In the genomic region with DNA sequence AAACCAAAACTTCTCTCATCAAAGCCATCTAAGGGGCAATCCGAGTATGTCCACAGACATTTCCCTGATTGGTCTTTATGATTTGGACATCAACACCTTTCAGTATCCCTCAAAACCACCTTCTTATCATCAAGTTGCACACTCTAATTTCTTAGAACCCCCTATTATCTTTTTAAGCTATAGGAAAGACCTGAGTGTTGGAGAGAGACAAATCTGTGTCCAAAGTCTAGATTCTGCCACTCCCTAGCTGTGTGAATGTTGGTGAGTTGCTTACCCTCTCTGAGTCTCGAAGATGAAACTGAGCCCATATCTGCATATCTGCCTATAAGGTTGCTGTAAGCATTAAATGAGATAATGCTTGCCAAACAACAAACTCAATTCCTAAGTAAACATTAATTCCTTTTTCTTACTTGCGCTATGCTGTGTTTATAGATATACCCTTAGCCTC, we compare ENCODE assay signal across 24 cellular contexts.
"Had no signal": no experiment of that assay in that cellular context is flagged by ENCODE, and none has a peak within 500 bp of the region (broad histone marks: within the 10 kb centered on the region; RNA-seq: fewer than 3 reads in every experiment).

No MANE protein-coding gene starts in this region.

- H3K36me3 ChIP-seq: breast epithelium, gastrocnemius medialis, transverse colon had no signal

- H3K9me3 Mint-ChIP-seq: activated T-helper 1 cell treated with anti-CD3 and anti-CD28 coated beads, Interleukin-12 subunit alpha, Interleukin-12 subunit beta, Interleukin-2, Interleukin-4 antibody, amounts not matched to agents 30 ng/mL and 10 ng/mL and 1 ng/mL, durations not matched to agents 14 hours and 24 hours and 36 hours; central memory CD8-positive, alpha-beta T cell; mesothelial cell of epicardium; natural killer cell treated with Interleukin-12 subunit alpha and Interleukin-12 subunit beta and Interleukin-15 and Interleukin-18, amount 100 ng/mL, for 72 hours; WTC11 had no signal

- H3K27ac Mint-ChIP-seq: activated naive CD8-positive, alpha-beta T cell; activated T-helper 1 cell treated with anti-CD3 and anti-CD28 coated beads, Interleukin-12 subunit alpha, Interleukin-12 subunit beta, Interleukin-2, Interleukin-4 antibody, amounts not matched to agents 30 ng/mL and 10 ng/mL and 1 ng/mL, durations not matched to agents 14 hours and 24 hours and 36 hours; mesothelial cell of epicardium; natural killer cell treated with Interleukin-12 subunit alpha and Interleukin-12 subunit beta and Interleukin-15 and Interleukin-18, amount 100 ng/mL, for 72 hours; progenitor cell of endocrine pancreas; WTC11 had no signal

- H3K27me3 ChIP-seq: breast epithelium, gastrocnemius medialis, stomach, suprapubic skin, transverse colon had no signal

- DNase-seq: activated CD8-positive, alpha-beta memory T cell treated with anti-CD3 and anti-CD28 coated beads, Interleukin-2, amount 50 U/mL, for 48 hours; activated gamma-delta T cell treated with Interleukin-2 at 50 U/mL for 16 hours; amniotic stem cell; effector memory CD4-positive, alpha-beta T cell; gastrocnemius medialis; head of caudate nucleus; hypothalamus; left ventricle myocardium superior; mammary epithelial cell; stimulated activated CD4-positive, alpha-beta T cell treated with anti-CD3 and anti-CD28 coated beads, Interleukin-4, amount 100 ng/mL, for 24 hours; stomach; T-helper 1 cell; T-helper 9 cell; transverse colon had no signal

- H3K27ac ChIP-seq: breast epithelium, gastrocnemius medialis, stomach, suprapubic skin, transverse colon had no signal

- H3K4me3 ChIP-seq: breast epithelium, gastrocnemius medialis, stomach, suprapubic skin, transverse colon had no signal

- H3K27me3 Mint-ChIP-seq: activated naive CD8-positive, alpha-beta T cell; central memory CD8-positive, alpha-beta T cell; natural killer cell treated with Interleukin-12 subunit alpha and Interleukin-12 subunit beta and Interleukin-15 and Interleukin-18, amount 100 ng/mL, for 72 hours; progenitor cell of endocrine pancreas had no signal

- H3K9me3 ChIP-seq: breast epithelium, gastrocnemius medialis, stomach, suprapubic skin, transverse colon had no signal

- H3K4me1 ChIP-seq: breast epithelium, suprapubic skin, transverse colon had no signal

- ATAC-seq: esophagus mucosa; gastrocnemius medialis; left ventricle myocardium superior; natural killer cell treated with Interleukin-12 subunit alpha and Interleukin-12 subunit beta and Interleukin-15 and Interleukin-18, amount 100 ng/mL, for 72 hours; WTC11 had no signal

- H3K4me3 Mint-ChIP-seq: activated naive CD8-positive, alpha-beta T cell; activated T-helper 1 cell treated with anti-CD3 and anti-CD28 coated beads, Interleukin-12 subunit alpha, Interleukin-12 subunit beta, Interleukin-2, Interleukin-4 antibody, amounts not matched to agents 30 ng/mL and 10 ng/mL and 1 ng/mL, durations not matched to agents 14 hours and 24 hours and 36 hours; central memory CD8-positive, alpha-beta T cell; mesothelial cell of epicardium; natural killer cell treated with Interleukin-12 subunit alpha and Interleukin-12 subunit beta and Interleukin-15 and Interleukin-18, amount 100 ng/mL, for 72 hours; WTC11 had no signal

- H3K36me3 Mint-ChIP-seq: mesothelial cell of epicardium, WTC11 had no signal
